In genomic region chr14:61587397-61587713, GRCh38 we compare ENCODE assay signal across 17 cellular contexts.
DNase-seq lines count a peak whose midpoint lies in the region; ATAC-seq and TF ChIP-seq lines count a peak whose summit lies in the region.
"Had no signal": no experiment of that assay in that cellular context is flagged by ENCODE, and none has a peak within 500 bp of the region (broad histone marks: within the 10 kb centered on the region; RNA-seq: fewer than 3 reads in every experiment).

No MANE protein-coding gene starts in this region.

- H3K36me3 ChIP-seq in esophagus muscularis mucosa (no peaks in the 10 kb centered on the region), sigmoid colon (no peaks in the 10 kb centered on the region)

- H3K27ac ChIP-seq in esophagus muscularis mucosa (replicated peaks in 1 of 4) (peak overlapping the region; percentile 72 to 85 (median 81)), sigmoid colon (peak overlapping the region in 3 of 4 donors; percentile 67 to 80 (median 69))

- H3K9me3 ChIP-seq in esophagus muscularis mucosa: no peaks in the 10 kb centered on the region
- no peaks in the 10 kb centered on the region for H3K9me3 ChIP-seq in sigmoid colon

- no peak overlapping the region for H3K4me3 Mint-ChIP-seq in natural killer cell treated with Interleukin-12 subunit alpha and Interleukin-12 subunit beta and Interleukin-15 and Interleukin-18, amount 100 ng/mL, for 72 hours
- no peak overlapping the region for H3K4me3 Mint-ChIP-seq in natural killer cell
- no peak overlapping the region for H3K4me3 Mint-ChIP-seq in type B pancreatic cell
- H3K4me3 Mint-ChIP-seq: activated CD4-positive, alpha-beta T cell treated with anti-CD3 and anti-CD28 coated beads, Interleukin-2, amount 10 ng/mL, durations not matched to agents 24 days and 14 days; CD4-positive, alpha-beta T cell had no signal

- TF ChIP-seq EP300 in esophagus muscularis mucosa (IDR thresholded peaks at IDR 0.05) (no peak), sigmoid colon (IDR thresholded peaks at IDR 0.05) (no peak)

- WGBS in esophagus muscularis mucosa: 85% methylated on average over 2 of the region's 2 CpGs
- WGBS in sigmoid colon, 2 donors: 94 to 98% methylated on average over 2 of the region's 2 CpGs

- H3K4me1 ChIP-seq in esophagus muscularis mucosa: peaks cover 35 to 81% (median 57%) of the 10 kb centered on the region in 4 donors
- peaks cover 0 to 26% (median 21%) of the 10 kb centered on the region in 4 donors for H3K4me1 ChIP-seq in sigmoid colon

- no peaks in the 10 kb centered on the region for H3K27me3 ChIP-seq in esophagus muscularis mucosa
- H3K27me3 ChIP-seq in sigmoid colon: no peaks in the 10 kb centered on the region

- H3K4me3 ChIP-seq in esophagus muscularis mucosa (no peak overlapping the region), sigmoid colon (no peak overlapping the region)

- TF ChIP-seq CTCF in natural killer cell (IDR thresholded peaks at IDR 0.05) (no peak), esophagus muscularis mucosa (IDR thresholded peaks at IDR 0.05) (no peak), sigmoid colon (IDR thresholded peaks at IDR 0.05) (no peak), type B pancreatic cell (conservative IDR thresholded peaks at IDR 0.05) (no peak)

- peaks cover 8% of the 10 kb centered on the region for H3K36me3 Mint-ChIP-seq in natural killer cell treated with Interleukin-12 subunit alpha and Interleukin-12 subunit beta and Interleukin-15 and Interleukin-18, amount 100 ng/mL, for 72 hours
- H3K36me3 Mint-ChIP-seq in natural killer cell (no peaks in the 10 kb centered on the region), type B pancreatic cell (no peaks in the 10 kb centered on the region)

- DNase-seq in natural killer cell treated with Interleukin-12 subunit alpha and Interleukin-12 subunit beta and Interleukin-15 and Interleukin-18, amount 100 ng/mL, for 72 hours (ENCODE audit: low spot score): no peak
- DNase-seq in natural killer cell (no peak), esophagus muscularis mucosa (ENCODE audit: extremely low spot score) (peak; percentile 47), sigmoid colon (no peak), T1000 (lab: John Stamatoyannopoulos, UW) (no peak), type B pancreatic cell (ENCODE audit: extremely low spot score, unreplicated experiment) (no peak), GDM1 (lab: John Stamatoyannopoulos, UW) (no peak)
- DNase-seq: activated CD4-positive, alpha-beta T cell treated with anti-CD3 and anti-CD28 coated beads, Interleukin-2, amount 10 ng/mL, durations not matched to agents 24 days and 14 days; activated CD8-positive, alpha-beta memory T cell treated with anti-CD3 and anti-CD28 coated beads, Interleukin-2, amount 50 U/mL, for 4 hours; activated effector memory CD4-positive, alpha-beta T cell treated with Interleukin-2 at 50 U/mL for 16 hours; amygdala; CD4-positive, alpha-beta T cell; foreskin melanocyte; NCI-H1930; NK-92 treated with Interleukin-12 subunit alpha and Interleukin-12 subunit beta, amount 100 ng/mL, for 24 hours; occipital lobe had no signal

- H3K27ac Mint-ChIP-seq in natural killer cell treated with Interleukin-12 subunit alpha and Interleukin-12 subunit beta and Interleukin-15 and Interleukin-18, amount 100 ng/mL, for 72 hours: peak overlapping the region; percentile 0 to 93
- H3K27ac Mint-ChIP-seq in natural killer cell (no peak overlapping the region), type B pancreatic cell (no peak overlapping the region)
- H3K27ac Mint-ChIP-seq: activated CD4-positive, alpha-beta T cell treated with anti-CD3 and anti-CD28 coated beads, Interleukin-2, amount 10 ng/mL, durations not matched to agents 24 days and 14 days; CD4-positive, alpha-beta T cell had no signal

- peaks cover 48 to 54% of the 10 kb centered on the region in 2 donors for H3K4me1 Mint-ChIP-seq in natural killer cell treated with Interleukin-12 subunit alpha and Interleukin-12 subunit beta and Interleukin-15 and Interleukin-18, amount 100 ng/mL, for 72 hours (ENCODE audit: low read depth in 2 of 2)
- H3K4me1 Mint-ChIP-seq in natural killer cell: peaks cover 0 to 17% of the 10 kb centered on the region in 2 donors
- peaks cover 27% of the 10 kb centered on the region for H3K4me1 Mint-ChIP-seq in type B pancreatic cell (ENCODE audit: unreplicated experiment)

- no peaks in the 10 kb centered on the region for H3K9me3 Mint-ChIP-seq in natural killer cell treated with Interleukin-12 subunit alpha and Interleukin-12 subunit beta and Interleukin-15 and Interleukin-18, amount 100 ng/mL, for 72 hours
- H3K9me3 Mint-ChIP-seq in natural killer cell: no peaks in the 10 kb centered on the region
- no peaks in the 10 kb centered on the region for H3K9me3 Mint-ChIP-seq in type B pancreatic cell
- H3K9me3 Mint-ChIP-seq: CD4-positive, alpha-beta T cell had no signal

- TF ChIP-seq POLR2A in esophagus muscularis mucosa (IDR thresholded peaks at IDR 0.05; ENCODE audit: low read depth) (no peak), sigmoid colon (IDR thresholded peaks at IDR 0.05) (no peak)

- ATAC-seq in natural killer cell treated with Interleukin-12 subunit alpha and Interleukin-12 subunit beta and Interleukin-15 and Interleukin-18, amount 100 ng/mL, for 72 hours: no peak
- ATAC-seq in natural killer cell (no peak), HG02852 (IDR thresholded peaks at IDR 0.05; ENCODE audit: unreplicated experiment) (no peak)

- intact Hi-C loops in natural killer cell (cut with micrococcal nuclease) (no loop called here), esophagus muscularis mucosa (cut with DNase I) (no loop called here), sigmoid colon (cut with DNase I) (loop anchor here (5.0 kb wide), 1 partner anchor 110 kb away; the partner anchor contains the start of gene HIF1A)

- H3K27me3 Mint-ChIP-seq in natural killer cell treated with Interleukin-12 subunit alpha and Interleukin-12 subunit beta and Interleukin-15 and Interleukin-18, amount 100 ng/mL, for 72 hours: no peaks in the 10 kb centered on the region
- H3K27me3 Mint-ChIP-seq in natural killer cell (ENCODE audit: low read depth in 2 of 2) (peaks cover 0 to 6% of the 10 kb centered on the region in 2 donors), type B pancreatic cell (peaks cover 5% of the 10 kb centered on the region)
- H3K27me3 Mint-ChIP-seq: activated CD4-positive, alpha-beta T cell treated with anti-CD3 and anti-CD28 coated beads, Interleukin-2, amount 10 ng/mL, durations not matched to agents 24 days and 14 days; CD4-positive, alpha-beta T cell had no signal

Comparison
In these comparisons a context has a peak if more than half of its experiments do, and no peak if none do; other contexts are left out.
1. H3K27ac Mint-ChIP-seq: peak in natural killer cell treated with Interleukin-12 subunit alpha and Interleukin-12 subunit beta and Interleukin-15 and Interleukin-18, amount 100 ng/mL, for 72 hours (2 of 2); none in natural killer cell (0 of 2) and type B pancreatic cell (single experiment).